14 cellular contexts compared by ENCODE assay signal in genomic region chr4:89868999-89869589, GRCh38. TPM values are rescaled to one million over a fixed set of nuclear protein-coding genes. Genes with fewer than 3 reads are reported as not detected.
DNase-seq lines count a peak whose midpoint lies in the region; ATAC-seq and TF ChIP-seq lines count a peak whose summit lies in the region.
"Had no signal": no experiment of that assay in that cellular context is flagged by ENCODE, and none has a peak within 500 bp of the region (broad histone marks: within the 10 kb centered on the region; RNA-seq: fewer than 3 reads in every experiment).

No MANE protein-coding gene starts in this region.

- H3K23ac ChIP-seq in IMR-90 (ENCODE audit: low read depth, low read length) (no peak overlapping the region), mesenchymal stem cell (ENCODE audit: low read length in 2 of 2) (no peak overlapping the region)

- TF ChIP-seq POLR2A in IMR-90 (IDR thresholded peaks at IDR 0.05; ENCODE audit: low read depth, low read length), result no peak

- peak; percentile 33; the same call in 1 of the 2 replicates for TF ChIP-seq CTCF in BE2C (IDR thresholded peaks at IDR 0.05; ENCODE audit: low read depth, low read length)
- TF ChIP-seq CTCF in IMR-90 (conservative IDR thresholded peaks at IDR 0.05; ENCODE audit: low read depth, low read length), result peak; percentile 56
- TF ChIP-seq CTCF in brain (conservative IDR thresholded peaks at IDR 0.05), result peak; percentile 73 to 76
- TF ChIP-seq CTCF in coronary artery (IDR thresholded peaks at IDR 0.05), result no peak

- no peak for DNase-seq in BE2C
- DNase-seq in IMR-90, result peak; percentile 5
- peak; percentile 18 for DNase-seq in mesenchymal stem cell
- no peak for DNase-seq in Ammon's horn (ENCODE audit: low spot score)
- DNase-seq in coronary artery (ENCODE audit: low spot score), result no peak
- no peak for DNase-seq in SW 1271 (lab: John Stamatoyannopoulos, UW)
- DNase-seq: activated naive CD4-positive, alpha-beta T cell treated with Interleukin-2 at 50 U/mL for 16 hours; GF-D8; GOT3; substantia nigra had no signal

- H3K9ac ChIP-seq in IMR-90 (ENCODE audit: low read depth, low read length), result no peak overlapping the region
- no peak overlapping the region for H3K9ac ChIP-seq in mesenchymal stem cell (ENCODE audit: low read length)

- no peak overlapping the region for H2BK15ac ChIP-seq in IMR-90 (ENCODE audit: low read depth, low read length)
- no peak overlapping the region for H2BK15ac ChIP-seq in mesenchymal stem cell (ENCODE audit: low read depth, poor library complexity, severe bottlenecking)

- dilution Hi-C loops in IMR-90 (cut with HindIII; ENCODE audit: low sequenced_read_pairs, unreplicated experiment), result no loop called here

- H3K36me3 Mint-ChIP-seq in brain, result no peaks in the 10 kb centered on the region
- H3K36me3 Mint-ChIP-seq: IgD-negative memory B cell had no signal

- H2BK5ac ChIP-seq in IMR-90 (ENCODE audit: low read depth, low read length, poor library complexity, severe bottlenecking) (no peak overlapping the region), mesenchymal stem cell (ENCODE audit: low read depth, low read length, poor library complexity, severe bottlenecking) (no peak overlapping the region)

- H2AK5ac ChIP-seq in IMR-90 (ENCODE audit: low read depth, low read length), result no peak overlapping the region
- H2AK5ac ChIP-seq in mesenchymal stem cell (ENCODE audit: low read length, severe bottlenecking), result no peak overlapping the region

- in situ Hi-C loops in IMR-90 (cut with MboI; ENCODE audit: low sequenced_read_pairs), result loop anchor here (25.0 kb wide), 1 partner anchor 382 kb away; no protein-coding TSS in a partner anchor

- no peak for ATAC-seq in IMR-90 (ENCODE audit: low read depth)
- ATAC-seq in GM21390 (IDR thresholded peaks at IDR 0.05; ENCODE audit: unreplicated experiment), result no peak

- peaks cover 3% of the 10 kb centered on the region for H3K27me3 Mint-ChIP-seq in brain
- H3K27me3 Mint-ChIP-seq: IgD-negative memory B cell had no signal

- no peaks in the 10 kb centered on the region for H3K79me1 ChIP-seq in IMR-90 (ENCODE audit: low read depth in 1 of 2, low read length in 2 of 2)
- H3K79me1 ChIP-seq in mesenchymal stem cell (replicated peaks; ENCODE audit: low read length, poor library complexity, severe bottlenecking), result no peaks in the 10 kb centered on the region

- no peak overlapping the region for H3K18ac ChIP-seq in IMR-90 (ENCODE audit: low read depth, low read length)
- H3K18ac ChIP-seq in mesenchymal stem cell (ENCODE audit: low read depth in 1 of 2, low read length in 2 of 2), result no peak overlapping the region

- CTCF ChIA-PET in IMR-90 (lab: Yijun Ruan, JAX), result interaction anchor here (0.6 to 1.9 kb wide), 7 partner anchors 11 to 437 kb away, joined by 3 to 9 read pairs (median 5); no protein-coding TSS in a partner anchor

- intact Hi-C loops in IMR-90 (cut with micrococcal nuclease), result loop anchor here (1.0 kb wide), 2 partner anchors 211 to 383 kb away; no protein-coding TSS in a partner anchor

- no peaks in the 10 kb centered on the region for H3K4me1 ChIP-seq in BE2C
- no peaks in the 10 kb centered on the region for H3K4me1 ChIP-seq in IMR-90 (ENCODE audit: control insufficient read depth, insufficient read depth, low read length)
- no peaks in the 10 kb centered on the region for H3K4me1 ChIP-seq in mesenchymal stem cell (ENCODE audit: control insufficient read depth, insufficient read depth, low read depth, low read length)

- no peak overlapping the region for H3K4me3 Mint-ChIP-seq in brain
- H3K4me3 Mint-ChIP-seq: IgD-negative memory B cell had no signal

- no peak overlapping the region for H3K56ac ChIP-seq in IMR-90 (ENCODE audit: extremely low read depth, insufficient read depth, low read length)

- H4K91ac ChIP-seq in IMR-90 (ENCODE audit: insufficient read depth, low read depth, low read length), result no peak overlapping the region
- no peak overlapping the region for H4K91ac ChIP-seq in mesenchymal stem cell (ENCODE audit: low read length)

- H2AFZ ChIP-seq in IMR-90 (replicated peaks; ENCODE audit: low read length, poor library complexity) (no peak overlapping the region), mesenchymal stem cell (ENCODE audit: low read depth, low read length) (no peak overlapping the region)

- no peak overlapping the region for H3K27ac Mint-ChIP-seq in brain
- H3K27ac Mint-ChIP-seq: IgD-negative memory B cell had no signal

- H2AK9ac ChIP-seq in IMR-90 (replicated peaks; ENCODE audit: low read depth, low read length, poor library complexity), result no peak overlapping the region

- H3K4me1 Mint-ChIP-seq in brain, result no peaks in the 10 kb centered on the region
- H3K4me1 Mint-ChIP-seq: IgD-negative memory B cell had no signal

- H4K5ac ChIP-seq in IMR-90 (ENCODE audit: low read depth, low read length), result no peak overlapping the region

- H3K36me3 ChIP-seq in BE2C (no peaks in the 10 kb centered on the region), IMR-90 (ENCODE audit: control insufficient read depth, insufficient read depth, low read length) (no peaks in the 10 kb centered on the region), mesenchymal stem cell (ENCODE audit: control insufficient read depth in 1 of 2, insufficient read depth in 2 of 2, low read depth in 1 of 2, low read length in 2 of 2) (no peaks in the 10 kb centered on the region)

- no peak overlapping the region for H2BK12ac ChIP-seq in mesenchymal stem cell (ENCODE audit: low read length in 2 of 2)

- peak; percentile 40 for TF ChIP-seq RAD21 in IMR-90 (IDR thresholded peaks at IDR 0.05; ENCODE audit: low read length)

- H4K8ac ChIP-seq in IMR-90 (ENCODE audit: low read depth in 2 of 2, low read length in 2 of 2), result no peak overlapping the region
- H4K8ac ChIP-seq in mesenchymal stem cell (ENCODE audit: low read length), result no peak overlapping the region

- H3K9me1 ChIP-seq in IMR-90 (ENCODE audit: insufficient read depth, low read length), result no peaks in the 10 kb centered on the region

- H3K14ac ChIP-seq in IMR-90 (replicated peaks; ENCODE audit: low read depth, low read length) (no peak overlapping the region), mesenchymal stem cell (ENCODE audit: low read length in 2 of 2) (no peak overlapping the region)

- H3K4ac ChIP-seq in IMR-90 (ENCODE audit: low read depth, low read length) (no peak overlapping the region), mesenchymal stem cell (ENCODE audit: low read depth in 1 of 2, low read length in 2 of 2) (no peak overlapping the region)

- H3K27ac ChIP-seq in IMR-90 (ENCODE audit: insufficient read depth, low read length) (no peak overlapping the region), mesenchymal stem cell (ENCODE audit: low read length, poor library complexity, severe bottlenecking) (no peak overlapping the region), coronary artery (no peak overlapping the region)
- H3K27ac ChIP-seq: skin epidermis had no signal

- H3K4me3 ChIP-seq in BE2C (ENCODE audit: low read depth, low read length) (no peak overlapping the region), IMR-90 (ENCODE audit: insufficient read depth, low read depth, low read length) (no peak overlapping the region), mesenchymal stem cell (ENCODE audit: insufficient read depth in 1 of 2, low read depth in 1 of 2, low read length in 2 of 2) (no peak overlapping the region), coronary artery (no peak overlapping the region)
- H3K4me3 ChIP-seq: skin epidermis had no signal

- WGBS in IMR-90 (ENCODE audit: extremely low coverage in 2 of 2, insufficient read length in 1 of 2), 2 experiments, result no CpG with 5 or more reads among the region's 2 CpGs
- no CpG with 5 or more reads among the region's 2 CpGs for WGBS in mesenchymal stem cell

- peaks cover 0 to 10% (median 6%) of the 10 kb centered on the region in 5 experiments for H3K9me3 Mint-ChIP-seq in brain

- H3K27me3 ChIP-seq in BE2C (no peaks in the 10 kb centered on the region), IMR-90 (ENCODE audit: control insufficient read depth, insufficient read depth, low read length) (no peaks in the 10 kb centered on the region), mesenchymal stem cell (ENCODE audit: control insufficient read depth in 1 of 2, insufficient read depth in 1 of 2, low read length in 2 of 2) (no peaks in the 10 kb centered on the region)

- H2BK20ac ChIP-seq in IMR-90 (ENCODE audit: low read depth, low read length), result no peak overlapping the region

- POLR2A ChIA-PET in IMR-90 (lab: Charles Lee; ENCODE audit: unreplicated experiment), result no interaction called here

- BruUV-seq in IMR-90 (replicated peaks; lab: Mats Ljungman, UMichigan), result no TSS peak

- H3K9me3 ChIP-seq in BE2C (no peaks in the 10 kb centered on the region), IMR-90 (ENCODE audit: control insufficient read depth, insufficient read depth, low read length) (no peaks in the 10 kb centered on the region), mesenchymal stem cell (ENCODE audit: control insufficient read depth, low read length) (no peaks in the 10 kb centered on the region)

- H2BK120ac ChIP-seq in IMR-90 (ENCODE audit: low read depth, low read length) (no peak overlapping the region), mesenchymal stem cell (ENCODE audit: low read depth, low read length) (no peak overlapping the region)

- no peak overlapping the region for H3K4me2 ChIP-seq in IMR-90 (ENCODE audit: low read depth, low read length)
- H3K4me2 ChIP-seq in mesenchymal stem cell (ENCODE audit: low read length, poor library complexity, severe bottlenecking), result no peak overlapping the region

- no peaks in the 10 kb centered on the region for H4K20me1 ChIP-seq in IMR-90 (ENCODE audit: insufficient read depth, low read length)

TF ChIP-seq in IMR-90, 13 proteins besides CTCF, POLR2A, EP300 and RAD21:
- TF ChIP-seq SMC3 (IDR thresholded peaks at IDR 0.05; ENCODE audit: low read depth, low read length), result peak; percentile 58
- TF ChIP-seq BHLHE40 (IDR thresholded peaks at IDR 0.05; ENCODE audit: low read depth, low read length), result no peak
TF ChIP-seq in IMR-90: peak in this region for 1.

RNA-seq across cellular contexts. Expression of gene MMRN1, which starts 25.6 kb away (rescaled TPM):
- not detected for polyA plus RNA-seq in BE2C (2012; ENCODE audit: insufficient read depth, insufficient read length, low read depth)
- not detected in 2 replicates for total RNA-seq in IMR-90 (2012; rRNA removed)
- not detected in 2 replicates for polyA plus RNA-seq in IMR-90 (2012; rRNA removed)
- polyA plus RNA-seq in IMR-90 (2012; cell fraction: cytosol; rRNA removed), result not detected in 2 replicates
- 0.02 TPM in 1 of 2 replicates, not detected in the other for polyA plus RNA-seq in IMR-90 (2012; cell fraction: nucleus; rRNA removed; ENCODE audit: low replicate concordance)
- 2.7 TPM for polyA plus RNA-seq in brain (ENCODE audit: insufficient read depth, low read depth, low replicate concordance)
- polyA plus RNA-seq in mesenchymal stem cell (2013, experiment 1 of 2), result 0.01 TPM
- 0.05 TPM for polyA plus RNA-seq in mesenchymal stem cell (2013, experiment 2 of 2)

RNA-seq across cellular contexts. Expression of gene SNCA, which starts 32.1 kb away (rescaled TPM):
- polyA plus RNA-seq in BE2C (2012; ENCODE audit: insufficient read depth, insufficient read length, low read depth), result 2.7 TPM
- total RNA-seq in IMR-90 (2012; rRNA removed), result 0.36 and 0.56 TPM in 2 replicates
- polyA plus RNA-seq in IMR-90 (2012; rRNA removed) (0.46 and 0.59 TPM in 2 replicates), brain (ENCODE audit: insufficient read depth, low read depth, low replicate concordance) (39.5 TPM)
- 0.13 and 0.37 TPM in 2 replicates for polyA plus RNA-seq in IMR-90 (2012; cell fraction: cytosol; rRNA removed)
- polyA plus RNA-seq in IMR-90 (2012; cell fraction: nucleus; rRNA removed; ENCODE audit: low replicate concordance), result 0.09 and 0.32 TPM in 2 replicates
- polyA plus RNA-seq in mesenchymal stem cell (2013, experiment 1 of 2), result 63.4 TPM
- 70.5 TPM for polyA plus RNA-seq in mesenchymal stem cell (2013, experiment 2 of 2)

Comparison
In these comparisons a context has a peak if more than half of its experiments do, and no peak if none do; other contexts are left out.
1. DNase-seq: peak in IMR-90 (single experiment) and mesenchymal stem cell (single experiment); none in BE2C (single experiment), Ammon's horn (single experiment), coronary artery (single experiment) and SW 1271 (0 of 2).
2. RNA of gene SNCA, which starts 32.1 kb away (polyA plus RNA-seq): 39.5 TPM in brain (single experiment); 0.09 to 0.59 TPM in IMR-90; every median in the first group is over 10 times any median in the second.